Comparison of ENCODE assay signal across 8 cellular contexts in genomic region chr17:60525347-60525623, GRCh38. TPM values are rescaled to one million over a fixed set of nuclear protein-coding genes. Genes with fewer than 3 reads are reported as not detected.
DNase-seq lines count a peak whose midpoint lies in the region; ATAC-seq and TF ChIP-seq lines count a peak whose summit lies in the region.

No MANE protein-coding gene starts in this region.

- peak overlapping the region; percentile 93 for H3K9ac ChIP-seq in MM.1S (ENCODE audit: low read length)

- peak; percentile 24 for ATAC-seq in GM19035 (IDR thresholded peaks at IDR 0.05; ENCODE audit: unreplicated experiment)

- H3K79me2 ChIP-seq in MM.1S (ENCODE audit: low read length) = peaks cover 65% of the 10 kb centered on the region

- peak overlapping the region; percentile 97 for H2AFZ ChIP-seq in MM.1S (ENCODE audit: low read length)

- H3K36me3 ChIP-seq in MM.1S (replicated peaks; ENCODE audit: insufficient read depth, low read length) = peaks cover 4% of the 10 kb centered on the region; the same call in 1 of the 2 replicates

- no peaks in the 10 kb centered on the region for H4K20me1 ChIP-seq in MM.1S (ENCODE audit: insufficient read depth, low read length)

- no peaks in the 10 kb centered on the region for H3K9me3 ChIP-seq in MM.1S (replicated peaks; ENCODE audit: insufficient read depth, low read length)
- no peaks in the 10 kb centered on the region for H3K9me3 ChIP-seq in mononuclear cell (ENCODE audit: low read depth, low read length)

- no peaks in the 10 kb centered on the region for H3F3A ChIP-seq in MM.1S (ENCODE audit: insufficient read depth, low read length)

- H3K4me2 ChIP-seq in MM.1S (ENCODE audit: low read depth, low read length) = peak overlapping the region; percentile 77

- H3K4me3 ChIP-seq in MM.1S (ENCODE audit: low read length) = peak overlapping the region; percentile 96
- H3K4me3 ChIP-seq in mononuclear cell (ENCODE audit: low read length) = peak overlapping the region; percentile 92

- H3K27me3 ChIP-seq in MM.1S (replicated peaks; ENCODE audit: insufficient read depth, low read length) (no peaks in the 10 kb centered on the region), mononuclear cell (ENCODE audit: insufficient read depth, low read length) (no peaks in the 10 kb centered on the region)

- TF ChIP-seq CTCF in MM.1S (IDR thresholded peaks at IDR 0.05; ENCODE audit: low read length) = no peak

- H3K9me2 ChIP-seq in MM.1S (replicated peaks; ENCODE audit: insufficient read depth, low read length) = no peaks in the 10 kb centered on the region

- H3K27ac ChIP-seq in MM.1S (ENCODE audit: low read length) = peak overlapping the region; percentile 84; the same call in 1 of the 2 replicates

- H3K4me1 ChIP-seq in MM.1S (ENCODE audit: low read length) (peaks cover 7% of the 10 kb centered on the region; the same call in 1 of the 2 replicates), mononuclear cell (ENCODE audit: insufficient read depth, low read length) (peaks cover 24% of the 10 kb centered on the region)

- DNase-seq in MM.1S = no peak
- DNase-seq in dermis blood vessel endothelial cell = peak; percentile 49
- DNase-seq in COLO829 (ENCODE audit: low spot score) = no peak
- no peak for DNase-seq in GDM1 (lab: John Stamatoyannopoulos, UW)
- DNase-seq in inferior parietal cortex (ENCODE audit: extremely low spot score) = no peak
- DNase-seq in OCI-M2 (lab: John Stamatoyannopoulos, UW; ENCODE audit: unreplicated experiment) = no peak

RNA-seq across cellular contexts. Expression of gene APPBP2, which starts 0.8 kb away (rescaled TPM):
- total RNA-seq in dermis blood vessel endothelial cell = 42.0 and 57.4 TPM in 2 replicates
- 21.2 TPM for total RNA-seq in mononuclear cell
